16 cellular contexts compared by ENCODE assay signal in genomic region chr2:144438722-144439508, GRCh38.
DNase-seq lines count a peak whose midpoint lies in the region; ATAC-seq and TF ChIP-seq lines count a peak whose summit lies in the region.
"Had no signal": no experiment of that assay in that cellular context is flagged by ENCODE, and none has a peak within 500 bp of the region (broad histone marks: within the 10 kb centered on the region; RNA-seq: fewer than 3 reads in every experiment).

No MANE protein-coding gene starts in this region.

- CTCF ChIA-PET in Calu3 (lab: Charles Lee) = no interaction called here

- intact Hi-C loops in Calu3 (cut with micrococcal nuclease; ENCODE audit: unreplicated experiment) = no loop called here

- no peak overlapping the region for H3K4me3 ChIP-seq in SK-N-MC
- H3K4me3 ChIP-seq: heart right ventricle, left lung had no signal

- DNase-seq in COLO668 (lab: John Stamatoyannopoulos, UW; ENCODE audit: unreplicated experiment) (peak; percentile 41), NCI-H1930 (lab: John Stamatoyannopoulos, UW) (peak; percentile 37 to 76), SK-N-MC (ENCODE audit: low read depth, low spot score) (no peak), Calu3 (no peak)
- DNase-seq in natural killer cell treated with Interleukin-12 subunit alpha and Interleukin-12 subunit beta and Interleukin-15 and Interleukin-18, amount 100 ng/mL, for 72 hours (ENCODE audit: low spot score) = no peak
- no peak for DNase-seq in stimulated activated CD4-positive, alpha-beta T cell treated with anti-CD3 and anti-CD28 coated beads, Interleukin-12 subunit alpha, Interleukin-12 subunit beta, amount 100 ng/mL, for 4 hours
- DNase-seq: activated CD4-positive, CD25-positive, alpha-beta regulatory T cell; heart right ventricle; left lung; NK-92 treated with Interleukin-12 subunit alpha and Interleukin-12 subunit beta, amount 100 ng/mL, for 24 hours; stimulated activated CD4-positive, alpha-beta T cell treated with anti-CD3 and anti-CD28 coated beads, Interleukin-2, amount 100 ng/mL, for 24 hours; stimulated activated naive CD4-positive, alpha-beta T cell had no signal

- peaks cover 50 to 54% of the 10 kb centered on the region in 2 donors for H3K4me1 Mint-ChIP-seq in natural killer cell treated with Interleukin-12 subunit alpha and Interleukin-12 subunit beta and Interleukin-15 and Interleukin-18, amount 100 ng/mL, for 72 hours (ENCODE audit: low read depth in 2 of 2)
- H3K4me1 Mint-ChIP-seq in Calu3 (ENCODE audit: low read depth, unreplicated experiment) = no peaks in the 10 kb centered on the region

- no peak overlapping the region for H3K9ac ChIP-seq in SK-N-MC (ENCODE audit: insufficient read length)
- H3K9ac ChIP-seq: KMS-11, parathyroid adenoma had no signal

- H3K27ac Mint-ChIP-seq in natural killer cell treated with Interleukin-12 subunit alpha and Interleukin-12 subunit beta and Interleukin-15 and Interleukin-18, amount 100 ng/mL, for 72 hours = peak overlapping the region; percentile 82 to 83
- H3K27ac Mint-ChIP-seq in Calu3 (ENCODE audit: unreplicated experiment) = no peak overlapping the region

- no peak for TF ChIP-seq CTCF in Calu3 (IDR thresholded peaks at IDR 0.05; ENCODE audit: unreplicated experiment)

- H3K27me3 Mint-ChIP-seq in natural killer cell treated with Interleukin-12 subunit alpha and Interleukin-12 subunit beta and Interleukin-15 and Interleukin-18, amount 100 ng/mL, for 72 hours = no peaks in the 10 kb centered on the region
- no peaks in the 10 kb centered on the region for H3K27me3 Mint-ChIP-seq in Calu3 (ENCODE audit: unreplicated experiment)

- peak overlapping the region; percentile 40; the same call in 1 of the 2 replicates for H3K27ac ChIP-seq in SK-N-MC
- H3K27ac ChIP-seq: KMS-11, parathyroid adenoma had no signal

- no TSS peak for BruUV-seq in Calu3 (replicated peaks; lab: Mats Ljungman, UMichigan)

- H3K36me3 ChIP-seq in SK-N-MC (ENCODE audit: insufficient read depth, low read length) = peaks cover 53% of the 10 kb centered on the region

- no peaks in the 10 kb centered on the region for H3K9me3 Mint-ChIP-seq in natural killer cell treated with Interleukin-12 subunit alpha and Interleukin-12 subunit beta and Interleukin-15 and Interleukin-18, amount 100 ng/mL, for 72 hours
- H3K9me3 Mint-ChIP-seq in Calu3 (ENCODE audit: low read depth, unreplicated experiment) = no peaks in the 10 kb centered on the region

- H3K36me3 Mint-ChIP-seq in natural killer cell treated with Interleukin-12 subunit alpha and Interleukin-12 subunit beta and Interleukin-15 and Interleukin-18, amount 100 ng/mL, for 72 hours = peaks cover 18% of the 10 kb centered on the region
- no peaks in the 10 kb centered on the region for H3K36me3 Mint-ChIP-seq in Calu3 (ENCODE audit: insufficient read depth, unreplicated experiment)

- no peak for ATAC-seq in natural killer cell treated with Interleukin-12 subunit alpha and Interleukin-12 subunit beta and Interleukin-15 and Interleukin-18, amount 100 ng/mL, for 72 hours
- ATAC-seq in GM18858 (IDR thresholded peaks at IDR 0.05; ENCODE audit: unreplicated experiment) (no peak), GM21360 (IDR thresholded peaks at IDR 0.05; ENCODE audit: unreplicated experiment) (no peak)
- ATAC-seq: heart right ventricle, left lung had no signal

- H3K9me3 ChIP-seq in SK-N-MC (ENCODE audit: low read depth, low read length) = no peaks in the 10 kb centered on the region
- H3K9me3 ChIP-seq: heart right ventricle, left lung had no signal

- H3K4me3 Mint-ChIP-seq in natural killer cell treated with Interleukin-12 subunit alpha and Interleukin-12 subunit beta and Interleukin-15 and Interleukin-18, amount 100 ng/mL, for 72 hours = peak overlapping the region; percentile 60
- no peak overlapping the region for H3K4me3 Mint-ChIP-seq in Calu3 (ENCODE audit: low read depth, unreplicated experiment)

Comparison
In these comparisons a context has a peak if more than half of its experiments do, and no peak if none do; other contexts are left out.
1. DNase-seq: peak in COLO668 (single experiment) and NCI-H1930 (2 of 2); none in SK-N-MC (single experiment), natural killer cell treated with Interleukin-12 subunit alpha and Interleukin-12 subunit beta and Interleukin-15 and Interleukin-18, amount 100 ng/mL, for 72 hours (single experiment), Calu3 (single experiment) and stimulated activated CD4-positive, alpha-beta T cell treated with anti-CD3 and anti-CD28 coated beads, Interleukin-12 subunit alpha, Interleukin-12 subunit beta, amount 100 ng/mL, for 4 hours (single experiment).